In genomic region chr5:139402561-139403158, GRCh38 we compare ENCODE assay signal across 9 cellular contexts. TPM values are rescaled to one million over a fixed set of nuclear protein-coding genes. Genes with fewer than 3 reads are reported as not detected.
DNase-seq lines count a peak whose midpoint lies in the region; ATAC-seq and TF ChIP-seq lines count a peak whose summit lies in the region.
"Had no signal": no experiment of that assay in that cellular context is flagged by ENCODE, and none has a peak within 500 bp of the region (broad histone marks: within the 10 kb centered on the region; RNA-seq: fewer than 3 reads in every experiment).

No MANE protein-coding gene starts in this region.

- H3K36me3 ChIP-seq in CD8-positive, alpha-beta memory T cell (ENCODE audit: insufficient read depth, low read length): no peaks in the 10 kb centered on the region

- DNase-seq in CD8-positive, alpha-beta memory T cell: no peak
- DNase-seq in HFF-Myc (ENCODE audit: extremely low read depth, low read depth) (no peak), WTC11 (ENCODE audit: low spot score) (peak; percentile 71), islet precursor cell (peak; percentile 64), hippocampal formation (lab: John Stamatoyannopoulos, UW) (no peak)
- no peak for DNase-seq in stimulated activated CD4-positive, alpha-beta T cell treated with anti-CD3 and anti-CD28 coated beads, Interleukin-2, amount 100 ng/mL, for 48 hours

- no peaks in the 10 kb centered on the region for H3K27me3 Mint-ChIP-seq in CD8-positive, alpha-beta memory T cell
- H3K27me3 Mint-ChIP-seq in WTC11 (ENCODE audit: low read depth): no peaks in the 10 kb centered on the region

- H3K27ac ChIP-seq in CD8-positive, alpha-beta memory T cell (ENCODE audit: low read depth, low read length): peak overlapping the region; percentile 81

- peaks cover 22% of the 10 kb centered on the region for H3K4me1 ChIP-seq in CD8-positive, alpha-beta memory T cell (ENCODE audit: insufficient read depth, low read length)

- H3K4me1 Mint-ChIP-seq in CD8-positive, alpha-beta memory T cell: peaks cover 25 to 34% (median 30%) of the 10 kb centered on the region in 3 donors
- peaks cover 16% of the 10 kb centered on the region for H3K4me1 Mint-ChIP-seq in WTC11

- H3K4me3 ChIP-seq in CD8-positive, alpha-beta memory T cell (ENCODE audit: low read length): no peak overlapping the region
- H3K4me3 ChIP-seq in HFF-Myc (replicated peaks; ENCODE audit: low read depth, low read length): peak overlapping the region; percentile 56

- no peaks in the 10 kb centered on the region for H3K9me3 Mint-ChIP-seq in CD8-positive, alpha-beta memory T cell
- no peaks in the 10 kb centered on the region for H3K9me3 Mint-ChIP-seq in WTC11

- no peaks in the 10 kb centered on the region for H3K27me3 ChIP-seq in CD8-positive, alpha-beta memory T cell (ENCODE audit: insufficient read depth, low read length, poor library complexity, severe bottlenecking)

- TF ChIP-seq CTCF in HFF-Myc (IDR thresholded peaks at IDR 0.05; ENCODE audit: low read depth, low read length, missing control alignments): peak; percentile 55
- peak; percentile 64; the same call in 1 of the 2 replicates for TF ChIP-seq CTCF in WTC11 (IDR thresholded peaks at IDR 0.05)

- POLR2A ChIA-PET in CD8-positive, alpha-beta memory T cell (lab: Charles Lee): interaction anchor here (1.6 to 1.9 kb wide), 2 partner anchors 11 to 60 kb away, joined by 3 to 9 read pairs; no protein-coding TSS in a partner anchor
- POLR2A ChIA-PET in WTC11 (lab: Charles Lee): interaction anchor here (0.6 to 1.5 kb wide), 3 partner anchors 7 to 127 kb away, joined by 3 to 4 read pairs (median 3); partner anchors contain the start of gene PROB1

- peak; percentile 32 for ATAC-seq in WTC11
- ATAC-seq in GM18867 (IDR thresholded peaks at IDR 0.05; ENCODE audit: unreplicated experiment): no peak
- no peak for ATAC-seq in GM21360 (IDR thresholded peaks at IDR 0.05; ENCODE audit: unreplicated experiment)

- H3K4me3 Mint-ChIP-seq in CD8-positive, alpha-beta memory T cell: peak overlapping the region; percentile 85 to 98 (median 97)
- peak overlapping the region; percentile 94 for H3K4me3 Mint-ChIP-seq in WTC11

- CTCF ChIA-PET in CD8-positive, alpha-beta memory T cell (lab: Charles Lee): interaction anchor here (0.8 to 4.8 kb wide), 8 partner anchors 8 to 158 kb away, joined by 3 to 38 read pairs (median 4); partner anchors contain the start of genes MZB1, PAIP2 and UBE2D2
- CTCF ChIA-PET in WTC11 (lab: Charles Lee): interaction anchor here (0.6 to 3.4 kb wide), 20 partner anchors 9 to 373 kb away, joined by 3 to 31 read pairs (median 4); partner anchors contain the start of genes CXXC5, DNAJC18, PAIP2 and PROB1

- H3K27ac Mint-ChIP-seq in CD8-positive, alpha-beta memory T cell: peak overlapping the region in 7 of 8 donors; percentile 69 to 100 (median 99)
- no peak overlapping the region; the same call in 1 of the 2 replicates for H3K27ac Mint-ChIP-seq in WTC11

- no peaks in the 10 kb centered on the region for H3K9me3 ChIP-seq in CD8-positive, alpha-beta memory T cell (ENCODE audit: low read length)

- H3K36me3 Mint-ChIP-seq in CD8-positive, alpha-beta memory T cell: peaks cover 0 to 4% (median 3%) of the 10 kb centered on the region in 3 donors
- peaks cover 16% of the 10 kb centered on the region for H3K36me3 Mint-ChIP-seq in WTC11

TF ChIP-seq in WTC11, 78 proteins besides CTCF, POLR2A, EP300 and RAD21:
- no peak for TF ChIP-seq FOXJ3 (CRISPR knock-in tag; IDR thresholded peaks at IDR 0.05; ENCODE audit: borderline replicate concordance)
- TF ChIP-seq JAZF1 (CRISPR knock-in tag; IDR thresholded peaks at IDR 0.05): no peak
- TF ChIP-seq ZNF532 (CRISPR knock-in tag; IDR thresholded peaks at IDR 0.05; ENCODE audit: borderline replicate concordance): no peak
- TF ChIP-seq ATF3 (CRISPR knock-in tag; conservative IDR thresholded peaks at IDR 0.05): no peak
- no peak for TF ChIP-seq RELA (CRISPR knock-in tag; IDR thresholded peaks at IDR 0.05; ENCODE audit: borderline replicate concordance)
- TF ChIP-seq E2F5 (CRISPR knock-in tag; IDR thresholded peaks at IDR 0.05): no peak
- TF ChIP-seq SMAD4 (CRISPR knock-in tag; IDR thresholded peaks at IDR 0.05): no peak
- no peak for TF ChIP-seq CBFB (CRISPR knock-in tag; IDR thresholded peaks at IDR 0.05; ENCODE audit: low read depth)
- no peak for TF ChIP-seq E2F4 (CRISPR knock-in tag; IDR thresholded peaks at IDR 0.05; ENCODE audit: borderline replicate concordance, low read depth)
- no peak for TF ChIP-seq ATF1 (CRISPR knock-in tag; IDR thresholded peaks at IDR 0.05)
- no peak for TF ChIP-seq ESRRA (CRISPR knock-in tag; IDR thresholded peaks at IDR 0.05; ENCODE audit: borderline replicate concordance)
- no peak for TF ChIP-seq IRF1 (CRISPR knock-in tag; IDR thresholded peaks at IDR 0.05)
- TF ChIP-seq USF2 (CRISPR knock-in tag; IDR thresholded peaks at IDR 0.05): no peak
TF ChIP-seq in WTC11: peak in this region for 0.

RNA-seq across cellular contexts. Expression of gene SPATA24, which starts 1.2 kb away (rescaled TPM):
- 1 to 10 TPM; 3.6 to 3.9 TPM for total RNA-seq in CD8-positive, alpha-beta memory T cell
- polyA plus RNA-seq in CD8-positive, alpha-beta memory T cell: 4.2 TPM
- 12.9 to 13.9 TPM (median 13.2 TPM) in 3 replicates for total RNA-seq in WTC11 (2021)

RNA-seq across cellular contexts. Expression of gene PROB1, which starts 7.8 kb away (rescaled TPM):
- 1 to 10 TPM; 6.7 to 7.2 TPM for total RNA-seq in CD8-positive, alpha-beta memory T cell
- polyA plus RNA-seq in CD8-positive, alpha-beta memory T cell: 0.72 TPM
- 2.5 to 3.3 TPM (median 3.2 TPM) in 3 replicates for total RNA-seq in WTC11 (2021)

RNA-seq across cellular contexts. Expression of gene MZB1, which starts 12.9 kb away (rescaled TPM):
- 1 to 10 TPM; 5.1 to 6.4 TPM for total RNA-seq in CD8-positive, alpha-beta memory T cell
- polyA plus RNA-seq in CD8-positive, alpha-beta memory T cell: 3.5 TPM
- total RNA-seq in WTC11 (2021): 0.85 to 1.8 TPM (median 1.1 TPM) in 3 replicates
- total RNA-seq: pulmonary artery endothelial cell had no signal

RNA-seq across cellular contexts. Expression of gene SLC23A1, which starts 19.6 kb away (rescaled TPM):
- under 1 TPM in 1 of 2 experiments, not detected in 1; 0.33 TPM for total RNA-seq in CD8-positive, alpha-beta memory T cell
- polyA plus RNA-seq in CD8-positive, alpha-beta memory T cell: not detected
- not detected in 3 replicates for total RNA-seq in WTC11 (2021)
- total RNA-seq: pulmonary artery endothelial cell had no signal

RNA-seq across cellular contexts. Expression of gene DNAJC18, which starts 36.7 kb away (rescaled TPM):
- total RNA-seq in CD8-positive, alpha-beta memory T cell: 10 to 100 TPM; 25.3 to 25.7 TPM
- 10.2 TPM for polyA plus RNA-seq in CD8-positive, alpha-beta memory T cell
- total RNA-seq in WTC11 (2021): 23.7 to 29.1 TPM (median 28.9 TPM) in 3 replicates

Comparison
In these comparisons a context has a peak if more than half of its experiments do, and no peak if none do; other contexts are left out.
1. DNase-seq: peak in WTC11 (single experiment) and islet precursor cell (single experiment); none in CD8-positive, alpha-beta memory T cell (0 of 5), HFF-Myc (single experiment), stimulated activated CD4-positive, alpha-beta T cell treated with anti-CD3 and anti-CD28 coated beads, Interleukin-2, amount 100 ng/mL, for 48 hours (0 of 2) and hippocampal formation (0 of 2).